ENCODE assay signal across 20 cellular contexts in genomic region chrX:21150208-21150607, GRCh38.
A peak's percentile ranks its signal among the peaks of the same experiment; 100 is the strongest.
DNase-seq lines count a peak whose midpoint lies in the region; ATAC-seq, FAIRE-seq and TF ChIP-seq lines count a peak whose summit lies in the region.
"Had no signal": no experiment of that assay in that cellular context is flagged by ENCODE, and none has a peak within 500 bp of the region (broad histone marks: within the 10 kb centered on the region; RNA-seq: fewer than 3 reads in every experiment).

No MANE protein-coding gene starts in this region.

- H3K4me1 ChIP-seq in A549 (peaks cover 7% of the 10 kb centered on the region; the same call in 2 of the 3 replicates), gastroesophageal sphincter (peaks cover 0 to 34% (median 0%) of the 10 kb centered on the region in 3 donors), pancreas (no peaks in the 10 kb centered on the region)
- H3K4me1 ChIP-seq: Caco-2 had no signal

- CTCF ChIA-PET in A549 (lab: Yijun Ruan, JAX): interaction anchor here (0.8 kb wide), 1 partner anchor 15 kb away, joined by 3 read pairs; no protein-coding TSS in a partner anchor

- no peak for TF ChIP-seq POLR2A in A549 (IDR thresholded peaks at IDR 0.05; ENCODE audit: low read length)
- TF ChIP-seq POLR2A in gastroesophageal sphincter (IDR thresholded peaks at IDR 0.05): no peak
- no peak for TF ChIP-seq POLR2A in H54 (IDR thresholded peaks at IDR 0.05; ENCODE audit: low read depth, low read length)

- 57% methylated on average over 3 of the region's 3 CpGs for WGBS in A549 (ENCODE audit: missing lambda C conversion rate)
- 32 to 54% methylated on average over 3 of the region's 3 CpGs for WGBS in gastroesophageal sphincter (ENCODE audit: low coverage in 1 of 2), 2 donors
- 42 to 56% methylated on average over 3 of the region's 3 CpGs for WGBS in pancreas, 2 donors

- H3K36me3 ChIP-seq in gastroesophageal sphincter (no peaks in the 10 kb centered on the region), pancreas (no peaks in the 10 kb centered on the region)
- H3K36me3 ChIP-seq: BLaER1 treated with 17β-estradiol and CSF1 and Interleukin-3, amounts not matched to agents 10 nM and 100 nM had no signal

- no peak overlapping the region for H3K4me2 ChIP-seq in A549
- H3K4me2 ChIP-seq: BLaER1 treated with 17β-estradiol and CSF1 and Interleukin-3, amounts not matched to agents 10 nM and 100 nM had no signal

- no peak for TF ChIP-seq EP300 in A549 (IDR thresholded peaks at IDR 0.05)
- no peak for TF ChIP-seq EP300 in gastroesophageal sphincter (IDR thresholded peaks at IDR 0.05)

- DNase-seq in A549 (ENCODE audit: low read depth in 1 of 2, low spot score in 1 of 2): no peak
- DNase-seq in HTR-8/SVneo (ENCODE audit: insufficient read length, low spot score): no peak
- DNase-seq in pancreas: no peak
- no peak for DNase-seq in H54 (ENCODE audit: insufficient read length, low spot score)
- DNase-seq in AG20443 (ENCODE audit: low spot score): no peak
- no peak for DNase-seq in Ammon's horn (ENCODE audit: low spot score)
- DNase-seq: 8988T; Caco-2; Calu3; CD4-positive, alpha-beta T cell; CD8-positive, alpha-beta T cell; DMS79 treated with DMSO at 0.1 percent for 48 hours; GF-D8 had no signal

- H3K27me3 ChIP-seq in gastroesophageal sphincter (no peaks in the 10 kb centered on the region), pancreas (peaks cover 0 to 7% (median 0%) of the 10 kb centered on the region in 4 donors)
- H3K27me3 ChIP-seq: BLaER1 treated with 17β-estradiol and CSF1 and Interleukin-3, amounts not matched to agents 10 nM and 100 nM had no signal

- FAIRE-seq in A549 (lab: Jason Lieb, UNC) (peak; percentile 95), HTR-8/SVneo (lab: Jason Lieb, UNC) (peak; percentile 40), pancreas (lab: Jason Lieb, UNC) (peak; percentile 71), H54 (lab: Jason Lieb, UNC) (no peak)
- FAIRE-seq: A204.1, G401.6, GM12891, GM19239 had no signal

- no peak for TF ChIP-seq CTCF in A549 (IDR thresholded peaks at IDR 0.05)
- TF ChIP-seq CTCF in gastroesophageal sphincter (IDR thresholded peaks at IDR 0.05): no peak
- TF ChIP-seq CTCF in pancreas (IDR thresholded peaks at IDR 0.05): no peak

- no peak overlapping the region for H3K4me3 ChIP-seq in A549
- H3K4me3 ChIP-seq in gastroesophageal sphincter: no peak overlapping the region
- H3K4me3 ChIP-seq in pancreas: no peak overlapping the region
- H3K4me3 ChIP-seq: BLaER1 treated with 17β-estradiol and CSF1 and Interleukin-3, amounts not matched to agents 10 nM and 100 nM had no signal

- no peak overlapping the region for H3K27ac ChIP-seq in A549
- H3K27ac ChIP-seq in gastroesophageal sphincter: peak overlapping the region; percentile 11 to 60 (median 36)
- H3K27ac ChIP-seq in pancreas: no peak overlapping the region
- H3K27ac ChIP-seq: BLaER1 treated with 17β-estradiol and CSF1 and Interleukin-3, amounts not matched to agents 10 nM and 100 nM; C4-2B had no signal

- no peak for TF ChIP-seq RAD21 in A549 (conservative IDR thresholded peaks at IDR 0.05 in 1 of 2, IDR thresholded peaks at IDR 0.05 in 1 of 2)

- H3K9me3 ChIP-seq in A549 (no peaks in the 10 kb centered on the region), gastroesophageal sphincter (no peaks in the 10 kb centered on the region), pancreas (no peaks in the 10 kb centered on the region)
- H3K9me3 ChIP-seq: Caco-2 had no signal

- intact Hi-C loops in pancreas (cut with DNase I): no loop called here

- ATAC-seq in A549 (no peak), gastroesophageal sphincter (no peak), pancreas (no peak)
- ATAC-seq: CD8-positive, alpha-beta T cell had no signal

- POLR2A ChIA-PET in A549 (lab: Yijun Ruan, JAX): no interaction called here

TF ChIP-seq in A549, 52 proteins besides CTCF, POLR2A, EP300 and RAD21:
- TF ChIP-seq TP53 (CRISPR knock-in tag; IDR thresholded peaks at IDR 0.05): no peak
- no peak for TF ChIP-seq BHLHE40 (IDR thresholded peaks at IDR 0.05; ENCODE audit: low read depth, low read length)
- TF ChIP-seq ZFP36 (IDR thresholded peaks at IDR 0.05; ENCODE audit: borderline replicate concordance, partially characterized antibody): no peak
- TF ChIP-seq HMGXB4 (CRISPR knock-in tag; IDR thresholded peaks at IDR 0.05; ENCODE audit: borderline replicate concordance): no peak
- TF ChIP-seq HOXB5 (CRISPR knock-in tag; IDR thresholded peaks at IDR 0.05): no peak
- no peak for TF ChIP-seq JUNB (IDR thresholded peaks at IDR 0.05)
- no peak for TF ChIP-seq NPAS2 (CRISPR knock-in tag; IDR thresholded peaks at IDR 0.05; ENCODE audit: borderline replicate concordance)
- no peak for TF ChIP-seq GATA3 (IDR thresholded peaks at IDR 0.05; ENCODE audit: borderline replicate concordance)
- no peak for TF ChIP-seq E2F6 (IDR thresholded peaks at IDR 0.05; ENCODE audit: borderline replicate concordance, low read depth)
- TF ChIP-seq CHD2 (IDR thresholded peaks at IDR 0.05; ENCODE audit: low read length, partially characterized antibody): no peak
- no peak for TF ChIP-seq RFX5 (IDR thresholded peaks at IDR 0.05)
TF ChIP-seq in A549: peak in this region for 0.

Comparison
In these comparisons a context has a peak if more than half of its experiments do, and no peak if none do; other contexts are left out.
1. H3K27ac ChIP-seq: peak in gastroesophageal sphincter (4 of 4); none in A549 (0 of 2) and pancreas (0 of 4).